In the genomic region with DNA sequence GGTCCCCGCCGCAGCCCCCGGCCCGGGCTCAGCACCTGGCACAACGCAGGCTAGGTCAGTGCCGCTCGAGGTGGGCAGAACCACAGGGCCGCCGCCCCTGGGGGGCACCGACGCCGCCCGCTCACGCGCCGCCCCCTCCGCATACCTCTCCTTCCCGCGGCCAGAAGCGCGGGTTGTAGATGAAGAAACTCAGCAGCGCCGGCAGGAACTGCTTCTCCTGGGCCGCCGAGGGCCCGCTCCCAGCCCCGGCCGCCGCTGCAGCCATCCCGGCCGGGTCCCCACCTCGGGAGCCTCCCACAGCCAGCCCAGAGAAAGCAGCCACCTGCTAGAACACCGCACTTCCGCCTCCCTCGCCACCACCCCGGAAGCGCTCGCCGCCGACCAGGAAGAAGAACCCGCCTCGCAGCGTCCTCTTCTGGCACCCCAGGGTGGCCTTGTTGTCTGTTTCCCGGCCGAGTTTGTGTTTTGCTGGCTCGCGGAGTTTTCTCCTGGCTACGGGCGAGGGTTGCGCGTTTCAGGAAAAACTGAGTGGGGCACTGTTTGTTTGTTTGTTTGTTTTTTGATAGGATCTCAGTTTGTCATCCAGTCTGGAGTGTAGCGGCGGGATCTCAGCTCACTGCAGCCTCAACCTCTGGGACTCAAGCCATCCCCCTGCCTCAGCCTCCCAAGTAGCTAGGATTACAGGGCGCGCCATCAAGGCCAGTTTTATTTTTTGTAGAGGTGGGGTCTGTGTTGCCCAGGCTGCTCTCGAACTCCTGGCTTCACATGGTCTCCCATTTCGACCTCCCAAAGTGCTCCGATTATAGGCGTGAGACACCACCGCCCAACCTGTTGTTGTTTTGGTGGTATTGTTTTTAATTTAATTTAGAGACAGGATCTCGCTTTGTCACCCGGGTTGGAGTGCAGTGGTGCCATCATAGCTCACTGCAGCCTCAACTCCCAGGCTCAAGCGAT, we compare ENCODE assay signal across 8 cellular contexts. TPM values are rescaled to one million over a fixed set of nuclear protein-coding genes. Genes with fewer than 3 reads are reported as not detected.
DNase-seq lines count a peak whose midpoint lies in the region; ATAC-seq and TF ChIP-seq lines count a peak whose summit lies in the region.

No MANE protein-coding gene starts in this region.

- H3K36me3 ChIP-seq in SJCRH30, result peaks cover under 1% of the 10 kb centered on the region; the same call in 1 of the 2 replicates
- no peaks in the 10 kb centered on the region for H3K36me3 ChIP-seq in thoracic aorta

- peak overlapping the region; percentile 46 for H3K27ac ChIP-seq in SJCRH30
- H3K27ac ChIP-seq in thoracic aorta, result peak overlapping the region; percentile 71

- peak overlapping the region; percentile 94 for H3K4me3 Mint-ChIP-seq in activated naive CD4-positive, alpha-beta T cell treated with anti-CD3 and anti-CD28 coated beads for 36 hours

- peak overlapping the region; percentile 95 for H3K27ac Mint-ChIP-seq in activated naive CD4-positive, alpha-beta T cell treated with anti-CD3 and anti-CD28 coated beads for 36 hours

- TF ChIP-seq CTCF in thoracic aorta (IDR thresholded peaks at IDR 0.05), result no peak

- peaks cover 19% of the 10 kb centered on the region for H3K36me3 Mint-ChIP-seq in activated naive CD4-positive, alpha-beta T cell treated with anti-CD3 and anti-CD28 coated beads for 36 hours (ENCODE audit: low read depth)

- intact Hi-C loops in activated naive CD4-positive, alpha-beta T cell treated with anti-CD3 and anti-CD28 coated beads for 36 hours (cut with micrococcal nuclease), result loop anchor here (1.0 to 5.0 kb wide), 7 partner anchors 100 to 905 kb away; a partner anchor contains a TSS

- H3K4me1 Mint-ChIP-seq in activated naive CD4-positive, alpha-beta T cell treated with anti-CD3 and anti-CD28 coated beads for 36 hours (ENCODE audit: low read depth), result peaks cover 27% of the 10 kb centered on the region

- H3K4me3 ChIP-seq in SJCRH30, result peak overlapping the region; percentile 87
- H3K4me3 ChIP-seq in thoracic aorta, result peak overlapping the region; percentile 91

- H3K27me3 Mint-ChIP-seq in activated naive CD4-positive, alpha-beta T cell treated with anti-CD3 and anti-CD28 coated beads for 36 hours (ENCODE audit: low read depth), result no peaks in the 10 kb centered on the region

- H3K9me3 ChIP-seq in SJCRH30 (replicated peaks), result no peaks in the 10 kb centered on the region
- H3K9me3 ChIP-seq in thoracic aorta, result no peaks in the 10 kb centered on the region

- ATAC-seq in thoracic aorta (ENCODE audit: insufficient number of reproducible peaks, low FRiP score, low read depth), result no peak

- DNase-seq in GF-D8 (lab: John Stamatoyannopoulos, UW) (peak; percentile 71), H4 (ENCODE audit: low spot score) (peak; percentile 83), LoVo (ENCODE audit: low spot score) (peak; percentile 90), SJCRH30 (peak; percentile 79 to 84), germinal center (ENCODE audit: low spot score) (peak; percentile 90), occipital lobe (lab: John Stamatoyannopoulos, UW) (peak; percentile 68), thoracic aorta (ENCODE audit: low spot score) (peak; percentile 40)
- peak; percentile 91 for DNase-seq in activated naive CD4-positive, alpha-beta T cell treated with anti-CD3 and anti-CD28 coated beads for 36 hours

- peaks cover 2% of the 10 kb centered on the region for H3K9me3 Mint-ChIP-seq in activated naive CD4-positive, alpha-beta T cell treated with anti-CD3 and anti-CD28 coated beads for 36 hours

- H3K27me3 ChIP-seq in SJCRH30, result no peaks in the 10 kb centered on the region
- H3K27me3 ChIP-seq in thoracic aorta (replicated peaks; ENCODE audit: insufficient read depth), result no peaks in the 10 kb centered on the region

- H3K4me1 ChIP-seq in SJCRH30 (no peaks in the 10 kb centered on the region), thoracic aorta (ENCODE audit: control insufficient read depth in 1 of 2, low read depth in 2 of 2) (peaks cover 4 to 8% of the 10 kb centered on the region in 2 donors)

- CTCF ChIA-PET in activated naive CD4-positive, alpha-beta T cell treated with anti-CD3 and anti-CD28 coated beads for 36 hours (lab: Charles Lee), result interaction anchor here (0.6 kb wide), 1 partner anchor 92 kb away, joined by 4 read pairs; no protein-coding TSS in a partner anchor

RNA-seq across cellular contexts. Expression of a gene that starts 17.7 kb away (rescaled TPM):
- not detected in 2 replicates for total RNA-seq in H4 (2014; rRNA removed; shearing (Covaris generic))
- not detected in 2 replicates for total RNA-seq in SJCRH30 (2014; rRNA removed; shearing (Covaris generic))
- not detected for total RNA-seq in activated naive CD4-positive, alpha-beta T cell treated with anti-CD3 and anti-CD28 coated beads for 36 hours
- not detected for total RNA-seq in occipital lobe
- not detected for total RNA-seq in thoracic aorta

Comparison
In these comparisons a context has a peak if more than half of its experiments do, and no peak if none do; other contexts are left out.
1. DNase-seq: peak in every context shown above with its lines; median percentile 91 in activated naive CD4-positive, alpha-beta T cell treated with anti-CD3 and anti-CD28 coated beads for 36 hours; 90 in LoVo; 90 in germinal center; 83 in H4; 82 in SJCRH30; 71 in GF-D8; 68 in occipital lobe; 40 in thoracic aorta.